Comparison of ENCODE assay signal across 1 cellular context in genomic region chr5:147290261-147290660, GRCh38.
TF ChIP-seq lines count a peak whose summit lies in the region.

No MANE protein-coding gene starts in this region.

TF ChIP-seq in SK-N-SH treated with all-trans-retinoic acid at 6 μM for 48 hours, 23 proteins besides CTCF, POLR2A, EP300 and RAD21 (continued from another document):
- TF ChIP-seq TSHZ2 (CRISPR knock-in tag; IDR thresholded peaks at IDR 0.05) (no peak), ZNF565 (CRISPR knock-in tag; conservative IDR thresholded peaks at IDR 0.05; ENCODE audit: low read depth) (no peak), RARB (CRISPR knock-in tag; IDR thresholded peaks at IDR 0.05) (no peak), TCF4 (CRISPR knock-in tag; IDR thresholded peaks at IDR 0.05; ENCODE audit: borderline replicate concordance) (no peak), ZFP30 (CRISPR knock-in tag; IDR thresholded peaks at IDR 0.05) (no peak), POU6F1 (CRISPR knock-in tag; IDR thresholded peaks at IDR 0.05; ENCODE audit: borderline replicate concordance, low read depth) (no peak), CSDC2 (CRISPR knock-in tag; IDR thresholded peaks at IDR 0.05) (no peak)
TF ChIP-seq in SK-N-SH treated with all-trans-retinoic acid at 6 μM for 48 hours: peak in this region for 0.
